14 cellular contexts compared by ENCODE assay signal in genomic region chr7:136293272-136293671, GRCh38.
DNase-seq lines count a peak whose midpoint lies in the region; ATAC-seq, FAIRE-seq and TF ChIP-seq lines count a peak whose summit lies in the region.
"Had no signal": no experiment of that assay in that cellular context is flagged by ENCODE, and none has a peak within 500 bp of the region (broad histone marks: within the 10 kb centered on the region; RNA-seq: fewer than 3 reads in every experiment).

No MANE protein-coding gene starts in this region.

- in situ Hi-C loops in G401 (cut with HindIII; ENCODE audit: low sequenced_read_pairs) = no loop called here

- no peaks in the 10 kb centered on the region for H3K36me3 ChIP-seq in endodermal cell (ENCODE audit: control insufficient read depth, insufficient read depth, low read length)

- no peak for TF ChIP-seq CTCF in endodermal cell (conservative IDR thresholded peaks at IDR 0.05)

- peaks cover 3% of the 10 kb centered on the region for H3K9me3 Mint-ChIP-seq in endodermal cell
- H3K9me3 Mint-ChIP-seq: nephron had no signal

- no peak overlapping the region for H3K4me3 Mint-ChIP-seq in endodermal cell
- H3K4me3 Mint-ChIP-seq: activated naive CD4-positive, alpha-beta T cell treated with anti-CD3 and anti-CD28 coated beads, Interleukin-2, amount 50 U/mL, for 24 hours; nephron had no signal

- no peak for DNase-seq in G401 (ENCODE audit: low spot score)
- no peak for DNase-seq in endodermal cell
- DNase-seq in NCI-H446 (lab: John Stamatoyannopoulos, UW) = no peak
- no peak for DNase-seq in OCI-M2 (lab: John Stamatoyannopoulos, UW; ENCODE audit: unreplicated experiment)
- DNase-seq: activated CD4-positive, alpha-beta T cell treated with anti-CD3 and anti-CD28 coated beads, Interleukin-2, amount 50 U/mL, for 1 hour; kidney; NCI-H510A had no signal

- H3K27me3 ChIP-seq in endodermal cell (ENCODE audit: control insufficient read depth, insufficient read depth, low read length, poor library complexity, severe bottlenecking) = no peaks in the 10 kb centered on the region

- H3K27ac ChIP-seq in endodermal cell (ENCODE audit: low read depth, low read length) = no peak overlapping the region
- H3K27ac ChIP-seq: SK-N-MC had no signal

- no peak overlapping the region for H3K9ac ChIP-seq in endodermal cell (ENCODE audit: extremely low read depth, low read length, poor library complexity, severe bottlenecking)

- ATAC-seq in GM19372 (IDR thresholded peaks at IDR 0.05; ENCODE audit: low read depth, unreplicated experiment) = peak; percentile 86
- ATAC-seq in HG02852 (IDR thresholded peaks at IDR 0.05; ENCODE audit: unreplicated experiment) = peak; percentile 85
- ATAC-seq in HG03565 (IDR thresholded peaks at IDR 0.05; ENCODE audit: unreplicated experiment) = peak; percentile 88

- no peaks in the 10 kb centered on the region for H3K36me3 Mint-ChIP-seq in endodermal cell (ENCODE audit: low read depth)
- H3K36me3 Mint-ChIP-seq: activated naive CD4-positive, alpha-beta T cell treated with anti-CD3 and anti-CD28 coated beads, Interleukin-2, amount 50 U/mL, for 24 hours had no signal

- peaks cover 2% of the 10 kb centered on the region for H3K4me1 Mint-ChIP-seq in endodermal cell
- H3K4me1 Mint-ChIP-seq: activated naive CD4-positive, alpha-beta T cell treated with anti-CD3 and anti-CD28 coated beads, Interleukin-2, amount 50 U/mL, for 24 hours; nephron had no signal

- H3K27ac Mint-ChIP-seq in endodermal cell = no peak overlapping the region
- H3K27ac Mint-ChIP-seq: activated naive CD4-positive, alpha-beta T cell treated with anti-CD3 and anti-CD28 coated beads, Interleukin-2, amount 50 U/mL, for 24 hours had no signal

- no peaks in the 10 kb centered on the region for H3K4me1 ChIP-seq in endodermal cell (ENCODE audit: control insufficient read depth, insufficient read depth, low read length)

- H3K27me3 Mint-ChIP-seq in endodermal cell (ENCODE audit: insufficient read depth) = no peaks in the 10 kb centered on the region
- H3K27me3 Mint-ChIP-seq: activated naive CD4-positive, alpha-beta T cell treated with anti-CD3 and anti-CD28 coated beads, Interleukin-2, amount 50 U/mL, for 24 hours had no signal

- WGBS in endodermal cell (ENCODE audit: insufficient coverage in 1 of 2, insufficient read length in 1 of 2), 2 experiments = 91 to 96% methylated on average over 4 to 6 of the region's 6 CpGs

- FAIRE-seq in islet of Langerhans (lab: Jason Lieb, UNC) = peak; percentile 58
- FAIRE-seq: kidney had no signal

- H3K4me3 ChIP-seq in endodermal cell (ENCODE audit: low read length) = no peak overlapping the region
- H3K4me3 ChIP-seq: SK-N-MC had no signal

- H3K9me3 ChIP-seq in endodermal cell (ENCODE audit: control insufficient read depth, low read length) = no peaks in the 10 kb centered on the region
